11 cellular contexts compared by ENCODE assay signal in the genomic region with DNA sequence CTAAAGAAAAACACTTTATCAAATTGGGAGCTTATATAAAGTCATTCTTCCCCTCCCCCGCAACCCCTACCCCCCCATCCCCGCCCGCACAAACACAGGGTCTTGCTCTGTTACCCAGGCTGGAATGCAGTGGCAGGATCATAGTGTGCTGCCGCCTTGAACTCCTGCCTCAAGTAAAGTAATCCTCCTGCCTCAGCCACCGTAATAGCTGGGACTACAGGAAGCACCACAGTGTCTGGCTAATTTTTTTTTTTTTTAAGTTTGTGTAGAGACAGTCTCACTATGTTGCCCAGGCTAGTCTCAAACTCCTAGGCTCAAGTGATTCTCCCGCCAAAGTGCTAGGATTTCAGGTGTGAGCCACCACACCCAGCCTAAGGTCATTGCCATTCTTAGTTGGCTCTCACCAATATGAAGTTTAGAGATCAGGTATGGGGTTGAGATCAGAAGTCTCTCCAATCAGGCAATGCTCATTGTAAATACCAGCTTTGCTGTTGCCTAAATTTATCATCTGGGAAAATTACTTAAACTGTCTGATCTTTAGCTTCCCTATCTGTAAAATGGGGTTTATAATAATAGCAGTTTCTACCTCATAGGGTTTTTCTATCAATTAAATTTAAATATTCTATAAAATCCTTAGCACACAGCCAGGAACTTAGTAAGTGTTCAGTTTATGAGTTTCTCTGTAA.
DNase-seq lines count a peak whose midpoint lies in the region; ATAC-seq and TF ChIP-seq lines count a peak whose summit lies in the region.
"Had no signal": no experiment of that assay in that cellular context is flagged by ENCODE, and none has a peak within 500 bp of the region (broad histone marks: within the 10 kb centered on the region; RNA-seq: fewer than 3 reads in every experiment).

No MANE protein-coding gene starts in this region.

- peak overlapping the region; percentile 32 for H3K4me3 Mint-ChIP-seq in stimulated activated naive CD8-positive, alpha-beta T cell treated with anti-CD3 and anti-CD28 coated beads, Interleukin-15, Interleukin-2, amounts not matched to agents 100 ng/mL and 50 ng/mL, for 24 hours
- H3K4me3 Mint-ChIP-seq in activated T-helper 17 cell treated with anti-CD3 and anti-CD28 coated beads, Interleukin-2, amount 50 U/mL, for 72 hours, result peak overlapping the region; percentile 66

- no peak overlapping the region for H2AK5ac ChIP-seq in mesendoderm (ENCODE audit: low read length)

- no peak overlapping the region for H4K5ac ChIP-seq in mesendoderm (ENCODE audit: low read length)

- no peak overlapping the region for H3K9ac ChIP-seq in mesendoderm (ENCODE audit: low read length)

- H3K36me3 Mint-ChIP-seq in stimulated activated naive CD8-positive, alpha-beta T cell treated with anti-CD3 and anti-CD28 coated beads, Interleukin-15, Interleukin-2, amounts not matched to agents 100 ng/mL and 50 ng/mL, for 24 hours (ENCODE audit: low read depth), result peaks cover 89% of the 10 kb centered on the region
- peaks cover 95% of the 10 kb centered on the region for H3K36me3 Mint-ChIP-seq in activated T-helper 17 cell treated with anti-CD3 and anti-CD28 coated beads, Interleukin-2, amount 50 U/mL, for 72 hours (ENCODE audit: low read depth)

- no peak for TF ChIP-seq EP300 in gastroesophageal sphincter (IDR thresholded peaks at IDR 0.05)

- H3K23ac ChIP-seq in mesendoderm (ENCODE audit: low read length), result no peak overlapping the region

- H3K4me1 ChIP-seq in mesendoderm (ENCODE audit: control insufficient read depth, low read depth, low read length), result peaks cover 7% of the 10 kb centered on the region
- peaks cover 62% of the 10 kb centered on the region for H3K4me1 ChIP-seq in vagina
- H3K4me1 ChIP-seq in gastroesophageal sphincter, result peaks cover 10 to 70% (median 19%) of the 10 kb centered on the region in 3 donors

- H3K27me3 Mint-ChIP-seq in stimulated activated naive CD8-positive, alpha-beta T cell treated with anti-CD3 and anti-CD28 coated beads, Interleukin-15, Interleukin-2, amounts not matched to agents 100 ng/mL and 50 ng/mL, for 24 hours, result no peaks in the 10 kb centered on the region
- H3K27me3 Mint-ChIP-seq in activated T-helper 17 cell treated with anti-CD3 and anti-CD28 coated beads, Interleukin-2, amount 50 U/mL, for 72 hours, result no peaks in the 10 kb centered on the region

- H3K27ac Mint-ChIP-seq in stimulated activated naive CD8-positive, alpha-beta T cell treated with anti-CD3 and anti-CD28 coated beads, Interleukin-15, Interleukin-2, amounts not matched to agents 100 ng/mL and 50 ng/mL, for 24 hours, result peak overlapping the region; percentile 93
- peak overlapping the region; percentile 81 for H3K27ac Mint-ChIP-seq in activated T-helper 17 cell treated with anti-CD3 and anti-CD28 coated beads, Interleukin-2, amount 50 U/mL, for 72 hours

- no peak overlapping the region for H2BK15ac ChIP-seq in mesendoderm (replicated peaks; ENCODE audit: low read depth)

- H3K18ac ChIP-seq in mesendoderm (ENCODE audit: low read length), result peak overlapping the region; percentile 75

- peak overlapping the region; percentile 36 for H2BK120ac ChIP-seq in mesendoderm (ENCODE audit: low read depth, low read length)

- TF ChIP-seq POLR2A in vagina (IDR thresholded peaks at IDR 0.05), result no peak
- TF ChIP-seq POLR2A in gastroesophageal sphincter (IDR thresholded peaks at IDR 0.05), result no peak

- TF ChIP-seq CTCF in vagina (IDR thresholded peaks at IDR 0.05) (no peak), gastroesophageal sphincter (IDR thresholded peaks at IDR 0.05) (no peak)

- no peak overlapping the region for H2BK5ac ChIP-seq in mesendoderm (ENCODE audit: low read length)

- H4K8ac ChIP-seq in mesendoderm (ENCODE audit: low read depth, low read length), result no peak overlapping the region

- no peak overlapping the region for H3K56ac ChIP-seq in mesendoderm (ENCODE audit: low read length)

- H3K27ac ChIP-seq in mesendoderm (ENCODE audit: low read depth, low read length) (no peak overlapping the region), vagina (peak overlapping the region; percentile 15), gastroesophageal sphincter (peak overlapping the region in 1 of 4 donors; percentile 9)
- H3K27ac ChIP-seq: foreskin keratinocyte had no signal

- no peak overlapping the region for H3K4ac ChIP-seq in mesendoderm (ENCODE audit: low read depth, low read length)

- peaks cover 99% of the 10 kb centered on the region for H3K4me1 Mint-ChIP-seq in stimulated activated naive CD8-positive, alpha-beta T cell treated with anti-CD3 and anti-CD28 coated beads, Interleukin-15, Interleukin-2, amounts not matched to agents 100 ng/mL and 50 ng/mL, for 24 hours (ENCODE audit: low read depth)
- peaks cover 63% of the 10 kb centered on the region for H3K4me1 Mint-ChIP-seq in activated T-helper 17 cell treated with anti-CD3 and anti-CD28 coated beads, Interleukin-2, amount 50 U/mL, for 72 hours

- no peak for ATAC-seq in stimulated activated naive CD8-positive, alpha-beta T cell treated with anti-CD3 and anti-CD28 coated beads, Interleukin-15, Interleukin-2, amounts not matched to agents 100 U/mL and 50 U/mL, for 24 hours
- peak; percentile 23 for ATAC-seq in activated T-helper 17 cell treated with anti-CD3 and anti-CD28 coated beads, Interleukin-2, amount 50 U/mL, for 72 hours (replicated peaks)
- ATAC-seq in gastroesophageal sphincter, result no peak
- ATAC-seq: foreskin keratinocyte had no signal

- H3K36me3 ChIP-seq in mesendoderm (ENCODE audit: control insufficient read depth, insufficient read depth, low read length) (peaks cover under 1% of the 10 kb centered on the region), vagina (peaks cover 0 to 1% of the 10 kb centered on the region in 2 donors), gastroesophageal sphincter (peaks cover 0 to 40% of the 10 kb centered on the region in 2 donors)

- H3K27me3 ChIP-seq in mesendoderm (ENCODE audit: insufficient read depth, low read length, poor library complexity) (no peaks in the 10 kb centered on the region), vagina (no peaks in the 10 kb centered on the region), gastroesophageal sphincter (no peaks in the 10 kb centered on the region)
- H3K27me3 ChIP-seq: foreskin keratinocyte had no signal

- intact Hi-C loops in vagina (cut with DNase I), result no loop called here

- no peak overlapping the region for H3K4me2 ChIP-seq in mesendoderm (ENCODE audit: low read length)

- no CpG with 5 or more reads among the region's 6 CpGs for WGBS in mesendoderm (ENCODE audit: extremely low coverage, insufficient coverage, low lambda C conversion rate)
- 88% methylated on average over 4 of the region's 6 CpGs; no CpG with 5 or more reads in 1 of the 2 donors for WGBS in gastroesophageal sphincter (ENCODE audit: low coverage in 1 of 2), 2 donors

- no peaks in the 10 kb centered on the region for H3K79me2 ChIP-seq in mesendoderm (ENCODE audit: control insufficient read depth, insufficient read depth, low read length)

- H3K9me3 ChIP-seq in vagina (no peaks in the 10 kb centered on the region), gastroesophageal sphincter (no peaks in the 10 kb centered on the region)

- peaks cover 4% of the 10 kb centered on the region for H3K9me3 Mint-ChIP-seq in stimulated activated naive CD8-positive, alpha-beta T cell treated with anti-CD3 and anti-CD28 coated beads, Interleukin-15, Interleukin-2, amounts not matched to agents 100 ng/mL and 50 ng/mL, for 24 hours
- H3K9me3 Mint-ChIP-seq in activated T-helper 17 cell treated with anti-CD3 and anti-CD28 coated beads, Interleukin-2, amount 50 U/mL, for 72 hours, result no peaks in the 10 kb centered on the region

- H3K4me3 ChIP-seq in mesendoderm (ENCODE audit: low read length) (no peak overlapping the region), vagina (no peak overlapping the region), gastroesophageal sphincter (no peak overlapping the region)

- H3K79me1 ChIP-seq in mesendoderm (ENCODE audit: low read length), result no peaks in the 10 kb centered on the region

- no peak for DNase-seq in stimulated activated naive CD8-positive, alpha-beta T cell treated with anti-CD3 and anti-CD28 coated beads, Interleukin-15, Interleukin-2, amounts not matched to agents 100 U/mL and 50 U/mL, for 24 hours
- DNase-seq in mesendoderm (peak; percentile 43), vagina (ENCODE audit: extremely low spot score in 2 of 2) (no peak), NCI-H1694 treated with DMSO at 0.1 percent for 48 hours (lab: John Stamatoyannopoulos, UW) (no peak), HT-29 (ENCODE audit: low spot score) (no peak)
- DNase-seq: COR-L47, foreskin keratinocyte, NCI-H2107 had no signal
